1 cellular context compared by ENCODE assay signal in the genomic region with DNA sequence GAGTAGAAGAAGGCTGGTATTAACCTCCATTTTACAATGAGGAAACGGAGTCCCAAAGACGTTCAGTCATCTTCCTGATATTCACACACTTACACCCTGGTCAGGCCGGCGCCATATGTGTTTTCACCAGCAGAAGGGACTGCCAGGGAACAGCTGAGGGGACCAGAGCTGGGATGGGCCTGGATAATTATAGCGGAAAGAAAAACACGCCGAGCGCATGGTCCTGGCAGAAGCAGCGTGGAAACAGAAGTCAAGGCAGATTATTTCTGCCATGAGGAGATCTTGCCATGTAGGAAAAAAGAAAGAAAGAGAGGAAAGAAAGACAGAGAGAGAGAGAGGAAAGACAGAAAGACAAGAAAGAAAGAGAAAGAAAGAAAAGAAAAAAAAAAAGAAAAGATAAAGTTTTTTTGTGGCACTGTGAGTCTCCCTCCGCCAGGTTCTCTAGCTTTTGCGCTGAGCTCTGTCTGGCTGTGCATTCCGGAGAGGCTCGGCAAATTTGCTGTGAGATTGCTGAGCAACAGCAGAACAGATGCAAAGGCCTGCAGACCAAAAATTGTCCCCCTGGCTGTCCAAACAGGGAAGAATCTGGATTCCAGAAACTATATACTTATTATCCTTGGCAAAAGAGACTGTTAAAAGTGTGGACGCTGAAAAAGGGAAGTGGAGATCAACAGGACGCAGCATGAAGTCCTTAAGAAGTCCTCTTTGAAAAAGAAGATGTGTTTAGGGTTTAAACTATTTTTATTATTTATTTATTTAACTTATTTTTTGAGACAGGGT.
TF ChIP-seq lines count a peak whose summit lies in the region.

No MANE protein-coding gene starts in this region.

TF ChIP-seq in H1, 55 proteins besides CTCF, POLR2A, EP300 and RAD21:
- TF ChIP-seq POLR2AphosphoS5 (IDR thresholded peaks at IDR 0.05; ENCODE audit: low read depth, low read length) (no peak), TEAD4 (IDR thresholded peaks at IDR 0.05; ENCODE audit: low read depth, low read length) (no peak), CTBP2 (IDR thresholded peaks at IDR 0.05; ENCODE audit: borderline replicate concordance, insufficient read depth, insufficient read length, low read length) (no peak), EZH2 (IDR thresholded peaks at IDR 0.05; ENCODE audit: low read depth, low read length, severe bottlenecking) (no peak)
- TF ChIP-seq, protein P1, sequence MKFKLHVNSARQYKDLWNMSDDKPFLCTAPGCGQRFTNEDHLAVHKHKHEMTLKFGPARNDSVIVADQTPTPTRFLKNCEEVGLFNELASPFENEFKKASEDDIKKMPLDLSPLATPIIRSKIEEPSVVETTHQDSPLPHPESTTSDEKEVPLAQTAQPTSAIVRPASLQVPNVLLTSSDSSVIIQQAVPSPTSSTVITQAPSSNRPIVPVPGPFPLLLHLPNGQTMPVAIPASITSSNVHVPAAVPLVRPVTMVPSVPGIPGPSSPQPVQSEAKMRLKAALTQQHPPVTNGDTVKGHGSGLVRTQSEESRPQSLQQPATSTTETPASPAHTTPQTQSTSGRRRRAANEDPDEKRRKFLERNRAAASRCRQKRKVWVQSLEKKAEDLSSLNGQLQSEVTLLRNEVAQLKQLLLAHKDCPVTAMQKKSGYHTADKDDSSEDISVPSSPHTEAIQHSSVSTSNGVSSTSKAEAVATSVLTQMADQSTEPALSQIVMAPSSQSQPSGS (IDR thresholded peaks at IDR 0.05; ENCODE audit: low read length) = no peak
